In genomic region chr19:10516064-10516385, GRCh38 we compare ENCODE assay signal across 17 cellular contexts. TPM values are rescaled to one million over a fixed set of nuclear protein-coding genes. Genes with fewer than 3 reads are reported as not detected.
DNase-seq lines count a peak whose midpoint lies in the region; ATAC-seq, FAIRE-seq and TF ChIP-seq lines count a peak whose summit lies in the region.
"Had no signal": no experiment of that assay in that cellular context is flagged by ENCODE, and none has a peak within 500 bp of the region (broad histone marks: within the 10 kb centered on the region; RNA-seq: fewer than 3 reads in every experiment).

No MANE protein-coding gene starts in this region.

- ATAC-seq in HG03108 (IDR thresholded peaks at IDR 0.05; ENCODE audit: unreplicated experiment) (no peak), omental fat pad (ENCODE audit: low FRiP score) (no peak)
- ATAC-seq: esophagus mucosa, heart left ventricle had no signal

- H4K5ac ChIP-seq in mesendoderm (ENCODE audit: low read length) = no peak overlapping the region

- H3K56ac ChIP-seq in mesendoderm (ENCODE audit: low read length) = peak overlapping the region; percentile 6

- H3K4ac ChIP-seq in mesendoderm (ENCODE audit: low read depth, low read length) = no peak overlapping the region

- H2AK5ac ChIP-seq in mesendoderm (ENCODE audit: low read length) = no peak overlapping the region

- H3K36me3 Mint-ChIP-seq in activated naive CD4-positive, alpha-beta T cell treated with anti-CD3 and anti-CD28 coated beads, Interleukin-2, amount 50 U/mL, for 24 hours = peaks cover 4% of the 10 kb centered on the region
- peaks cover 4% of the 10 kb centered on the region for H3K36me3 Mint-ChIP-seq in astrocyte (ENCODE audit: low read depth, unreplicated experiment)

- H2BK15ac ChIP-seq in mesendoderm (replicated peaks; ENCODE audit: low read depth) = no peak overlapping the region

- no peak overlapping the region for H3K9ac ChIP-seq in astrocyte (ENCODE audit: low read length)
- peak overlapping the region; percentile 17 for H3K9ac ChIP-seq in mesendoderm (ENCODE audit: low read length)

- no peak overlapping the region for H3K27ac Mint-ChIP-seq in activated naive CD4-positive, alpha-beta T cell treated with anti-CD3 and anti-CD28 coated beads, Interleukin-2, amount 50 U/mL, for 24 hours
- no peak overlapping the region for H3K27ac Mint-ChIP-seq in astrocyte (ENCODE audit: unreplicated experiment)

- H3K4me3 ChIP-seq in astrocyte (ENCODE audit: insufficient read depth, low read depth, low read length) (no peak overlapping the region), mesendoderm (ENCODE audit: low read length) (no peak overlapping the region), vagina (peak overlapping the region in 1 of 2 donors; percentile 51)

- no CpG with 5 or more reads among the region's 5 CpGs for whole genome bisulfite sequencing in mesendoderm (ENCODE audit: extremely low coverage, insufficient coverage, low lambda C conversion rate)

- no peaks in the 10 kb centered on the region for H4K20me1 ChIP-seq in astrocyte (ENCODE audit: insufficient read depth, low read length)

- H3K4me1 ChIP-seq in astrocyte (ENCODE audit: insufficient read depth, low read length) = peaks cover 4% of the 10 kb centered on the region
- peaks cover 3% of the 10 kb centered on the region for H3K4me1 ChIP-seq in mesendoderm (ENCODE audit: control insufficient read depth, low read depth, low read length)
- H3K4me1 ChIP-seq in vagina = peaks cover 34% of the 10 kb centered on the region

- intact Hi-C loops in vagina (cut with DNase I) = no loop called here

- H3K36me3 ChIP-seq in astrocyte (ENCODE audit: insufficient read depth, low read length) = no peaks in the 10 kb centered on the region
- H3K36me3 ChIP-seq in mesendoderm (ENCODE audit: control insufficient read depth, insufficient read depth, low read length) = no peaks in the 10 kb centered on the region
- no peaks in the 10 kb centered on the region for H3K36me3 ChIP-seq in vagina
- H3K36me3 ChIP-seq: heart left ventricle had no signal

- H3K4me1 Mint-ChIP-seq in activated naive CD4-positive, alpha-beta T cell treated with anti-CD3 and anti-CD28 coated beads, Interleukin-2, amount 50 U/mL, for 24 hours = peaks cover 36% of the 10 kb centered on the region
- peaks cover 8% of the 10 kb centered on the region for H3K4me1 Mint-ChIP-seq in astrocyte (ENCODE audit: low read depth, unreplicated experiment)

- TF ChIP-seq CTCF in astrocyte (IDR thresholded peaks at IDR 0.05; ENCODE audit: insufficient read depth, low read depth, low read length) = no peak
- TF ChIP-seq CTCF in vagina (IDR thresholded peaks at IDR 0.05) = no peak
- TF ChIP-seq CTCF in omental fat pad (IDR thresholded peaks at IDR 0.05) = no peak

- H3K9me3 ChIP-seq in astrocyte (ENCODE audit: insufficient read depth, low read depth, low read length) (no peaks in the 10 kb centered on the region), vagina (no peaks in the 10 kb centered on the region)
- H3K9me3 ChIP-seq: heart left ventricle had no signal

- H3K27me3 ChIP-seq in astrocyte (ENCODE audit: insufficient read depth, low read length) (peaks cover 70% of the 10 kb centered on the region), mesendoderm (ENCODE audit: insufficient read depth, low read length, poor library complexity) (no peaks in the 10 kb centered on the region), vagina (peaks cover 5% of the 10 kb centered on the region)

- H3K23ac ChIP-seq in mesendoderm (ENCODE audit: low read length) = no peak overlapping the region

- no peaks in the 10 kb centered on the region for H3K9me3 Mint-ChIP-seq in activated naive CD4-positive, alpha-beta T cell treated with anti-CD3 and anti-CD28 coated beads, Interleukin-2, amount 50 U/mL, for 24 hours
- peaks cover 4% of the 10 kb centered on the region for H3K9me3 Mint-ChIP-seq in astrocyte (ENCODE audit: unreplicated experiment)

- H3K79me2 ChIP-seq in astrocyte (ENCODE audit: insufficient read depth, low read length) (no peaks in the 10 kb centered on the region), mesendoderm (ENCODE audit: control insufficient read depth, insufficient read depth, low read length) (no peaks in the 10 kb centered on the region)

- peak overlapping the region; percentile 72 for H3K4me3 Mint-ChIP-seq in activated naive CD4-positive, alpha-beta T cell treated with anti-CD3 and anti-CD28 coated beads, Interleukin-2, amount 50 U/mL, for 24 hours
- H3K4me3 Mint-ChIP-seq in astrocyte (ENCODE audit: unreplicated experiment) = peak overlapping the region; percentile 28

- H2AFZ ChIP-seq in astrocyte (ENCODE audit: low read depth, low read length) = no peak overlapping the region

- no peak overlapping the region for H3K18ac ChIP-seq in mesendoderm (ENCODE audit: low read length)

- FAIRE-seq in astrocyte (lab: Jason Lieb, UNC) = no peak
- FAIRE-seq: D721Med had no signal

- peaks cover 38% of the 10 kb centered on the region for H3K27me3 Mint-ChIP-seq in activated naive CD4-positive, alpha-beta T cell treated with anti-CD3 and anti-CD28 coated beads, Interleukin-2, amount 50 U/mL, for 24 hours
- H3K27me3 Mint-ChIP-seq in astrocyte (ENCODE audit: low read depth, unreplicated experiment) = peaks cover 52% of the 10 kb centered on the region

- no peak overlapping the region for H4K8ac ChIP-seq in mesendoderm (ENCODE audit: low read depth, low read length)

- DNase-seq in activated naive CD4-positive, alpha-beta T cell (lab: John Stamatoyannopoulos, UW) = no peak
- DNase-seq in astrocyte (ENCODE audit: low read depth) (no peak), mesendoderm (no peak), vagina (ENCODE audit: extremely low spot score in 2 of 2) (no peak), NCI-H2081 treated with DMSO at 0.1 percent for 48 hours (lab: John Stamatoyannopoulos, UW) (no peak), omental fat pad (ENCODE audit: low spot score) (no peak)
- DNase-seq: GDM1, heart left ventricle, NCI-H2029, NCI-H526 treated with DMSO at 0.1 percent for 48 hours, PC-3 had no signal

- H2BK120ac ChIP-seq in mesendoderm (ENCODE audit: low read depth, low read length) = no peak overlapping the region

- H3K79me1 ChIP-seq in mesendoderm (ENCODE audit: low read length) = no peaks in the 10 kb centered on the region

- no peak for TF ChIP-seq POLR2A in vagina (IDR thresholded peaks at IDR 0.05)

- no peak overlapping the region for H3K27ac ChIP-seq in astrocyte (ENCODE audit: low read depth, low read length)
- H3K27ac ChIP-seq in mesendoderm (ENCODE audit: low read depth, low read length) = no peak overlapping the region
- peak overlapping the region; percentile 48 for H3K27ac ChIP-seq in vagina

- H3K4me2 ChIP-seq in astrocyte (ENCODE audit: low read length) = no peak overlapping the region
- H3K4me2 ChIP-seq in mesendoderm (ENCODE audit: low read length) = no peak overlapping the region

- H2BK5ac ChIP-seq in mesendoderm (ENCODE audit: low read length) = no peak overlapping the region

RNA-seq across cellular contexts. Expression of gene S1PR5, which starts 1.2 kb away (rescaled TPM):
- total RNA-seq in astrocyte = 1.00 and 1.1 TPM in 2 replicates
- 2.4 TPM for polyA plus RNA-seq in mesendoderm (2013, experiment 1 of 2)
- 2.4 TPM for polyA plus RNA-seq in mesendoderm (2013, experiment 2 of 2)
- 36.6 TPM for total RNA-seq in vagina
- total RNA-seq in omental fat pad = under 1 TPM; 0.47 to 0.72 (median 0.56) TPM
- total RNA-seq: HT-29, renal cortical epithelial cell had no signal

RNA-seq across cellular contexts. Expression of gene KEAP1, which starts 12.9 kb away (rescaled TPM):
- total RNA-seq in astrocyte (43.6 and 49.4 TPM in 2 replicates), vagina (53.5 TPM), omental fat pad (10 to 100 TPM; 53.2 to 65.6 (median 59.3) TPM)
- 36.4 TPM for polyA plus RNA-seq in mesendoderm (2013, experiment 1 of 2)
- 34.5 TPM for polyA plus RNA-seq in mesendoderm (2013, experiment 2 of 2)

RNA-seq across cellular contexts. Expression of gene ATG4D, which starts 27.7 kb away (rescaled TPM):
- 23.5 and 24.8 TPM in 2 replicates for total RNA-seq in astrocyte
- 23.0 TPM for polyA plus RNA-seq in mesendoderm (2013, experiment 1 of 2)
- polyA plus RNA-seq in mesendoderm (2013, experiment 2 of 2) = 23.3 TPM
- 18.2 TPM for total RNA-seq in vagina
- total RNA-seq in omental fat pad = 10 to 100 TPM; 12.9 to 16.6 (median 15.4) TPM

RNA-seq across cellular contexts. Expression of gene KRI1, which starts 49.8 kb away (rescaled TPM):
- 14.1 and 15.9 TPM in 2 replicates for total RNA-seq in astrocyte
- 32.6 TPM for polyA plus RNA-seq in mesendoderm (2013, experiment 1 of 2)
- polyA plus RNA-seq in mesendoderm (2013, experiment 2 of 2) = 31.2 TPM
- 21.6 TPM for total RNA-seq in vagina
- 10 to 100 TPM in 3 of 4 donors, 1 to 10 TPM in 1; 9.1 to 36.3 (median 16.3) TPM for total RNA-seq in omental fat pad

RNA-seq across cellular contexts. Expression of gene CDKN2D, which starts 52.8 kb away (rescaled TPM):
- 5.4 and 6.1 TPM in 2 replicates for total RNA-seq in astrocyte
- 0.93 TPM for polyA plus RNA-seq in mesendoderm (2013, experiment 1 of 2)
- 1.1 TPM for polyA plus RNA-seq in mesendoderm (2013, experiment 2 of 2)
- 22.8 TPM for total RNA-seq in vagina
- total RNA-seq in omental fat pad = 10 to 100 TPM in 1 of 4 donors, 1 to 10 TPM in 3; 2.9 to 21.4 (median 7.5) TPM

Comparison
In these comparisons a context has a peak if more than half of its experiments do, and no peak if none do; other contexts are left out.
1. RNA of gene S1PR5, which starts 1.2 kb away (total RNA-seq): 36.6 TPM in vagina (single experiment); 1.00 to 1.1 TPM in astrocyte and 0.47 to 0.72 TPM in omental fat pad; every median in the first group is over 10 times any median in the second.